1 cellular context compared by ENCODE assay signal in the genomic region with DNA sequence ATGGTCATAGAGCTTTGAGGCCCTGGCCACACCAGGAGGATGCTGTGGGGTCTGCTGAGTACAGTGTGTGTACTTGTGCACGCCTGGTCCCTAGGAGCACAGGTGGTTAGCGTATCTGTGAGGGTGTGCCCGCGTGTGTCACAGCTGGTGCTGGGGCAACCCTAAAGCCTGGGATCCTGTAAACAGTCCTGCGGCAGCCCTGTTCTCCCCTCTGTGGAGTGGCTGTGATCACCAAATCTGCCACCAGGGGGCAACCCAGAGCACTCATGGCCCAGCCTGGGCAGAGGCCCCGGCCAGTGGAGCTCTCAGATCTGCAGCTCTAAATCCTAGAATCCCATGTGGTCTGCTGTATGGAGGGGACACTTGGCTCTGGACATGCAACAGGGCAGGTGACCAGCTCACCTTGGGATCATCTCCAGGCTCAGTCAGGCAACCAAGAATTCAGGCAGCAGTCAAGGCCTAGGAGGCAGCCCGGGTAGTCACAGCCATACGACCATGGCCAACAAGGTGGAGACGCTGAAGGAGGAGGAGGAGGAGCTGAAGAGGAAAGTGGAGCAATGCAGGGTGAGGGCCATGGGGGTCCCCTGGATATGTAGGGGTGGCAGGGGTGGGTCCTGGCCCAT.
TF ChIP-seq lines count a peak whose summit lies in the region.

No MANE protein-coding gene starts in this region.

TF ChIP-seq in endothelial cell of umbilical vein, 7 proteins besides CTCF, POLR2A, EP300 and RAD21 (continued from another document):
- TF ChIP-seq POLR2AphosphoS5 (IDR thresholded peaks at IDR 0.05; ENCODE audit: insufficient read depth, low read depth, low read length) = no peak
- TF ChIP-seq FOS (IDR thresholded peaks at IDR 0.05; ENCODE audit: borderline replicate concordance, insufficient read depth, low read length) = no peak
